Comparison of ENCODE assay signal across 32 cellular contexts in genomic region chr20:215796-216195, GRCh38. TPM values are rescaled to one million over a fixed set of nuclear protein-coding genes. Genes with fewer than 3 reads are reported as not detected.
"Had no signal": no experiment of that assay in that cellular context is flagged by ENCODE, and none has a peak within 500 bp of the region (broad histone marks: within the 10 kb centered on the region; RNA-seq: fewer than 3 reads in every experiment).

No MANE protein-coding gene starts in this region.

- H3K4me3 ChIP-seq: stomach, suprapubic skin, testis, thoracic aorta, thyroid gland, tibial artery, tibial nerve, transverse colon, upper lobe of left lung, upper lobe of right lung, uterus, vagina had no signal

- H3K9me3 ChIP-seq: stomach, suprapubic skin, testis, thoracic aorta, thyroid gland, tibial artery, tibial nerve, transverse colon, upper lobe of left lung, upper lobe of right lung, uterus, vagina had no signal

- H3K4me1 ChIP-seq: stomach, suprapubic skin, testis, thyroid gland, tibial artery, tibial nerve, transverse colon, upper lobe of left lung, upper lobe of right lung, uterus, vagina had no signal

- H3K36me3 ChIP-seq: stomach, suprapubic skin, thoracic aorta, thyroid gland, tibial artery, tibial nerve, transverse colon, upper lobe of left lung, upper lobe of right lung, uterus, vagina had no signal

- H3K27me3 ChIP-seq: testis, thyroid gland, upper lobe of left lung, uterus, vagina had no signal

- ATAC-seq: stimulated activated effector memory CD8-positive, alpha-beta T cell treated with anti-CD3 and anti-CD28 coated beads, Interleukin-12 subunit alpha, Interleukin-12 subunit beta, amount 100 ng/mL, for 72 hours; stimulated activated memory B cell treated with anti-CD40 and anti-IgM and Interleukin-4, amounts not matched to agents 10 μg/mL and 1 μg/mL and 100 μg/mL, for 72 hours; stimulated activated naive B cell treated with anti-CD40 and anti-IgM and Interleukin-4, amounts not matched to agents 10 μg/mL and 1 μg/mL and 100 μg/mL, for 72 hours; stimulated activated naive CD8-positive, alpha-beta T cell treated with anti-CD3 and anti-CD28 coated beads, Interleukin-15, amount 100 ng/mL, for 72 hours; stimulated activated naive CD8-positive, alpha-beta T cell treated with anti-CD3 and anti-CD28 coated beads, Interleukin-15, Interleukin-2, amounts not matched to agents 100 U/mL and 50 U/mL, for 24 hours; upper lobe of right lung had no signal

- H3K27ac ChIP-seq: stomach, suprapubic skin, testis, thoracic aorta, thyroid gland, tibial artery, tibial nerve, transverse colon, upper lobe of left lung, upper lobe of right lung, uterus, vagina had no signal

- FAIRE-seq: urothelium cell line had no signal

- DNase-seq: stimulated activated CD4-positive, alpha-beta T cell treated with anti-CD3 and anti-CD28 coated beads, Interleukin-2, amount 100 ng/mL, for 48 hours; stimulated activated CD4-positive, alpha-beta T cell treated with anti-CD3 and anti-CD28 coated beads, Interleukin-4, amount 100 ng/mL, for 1 hour; stimulated activated CD4-positive, alpha-beta T cell treated with anti-CD3 and anti-CD28 coated beads, Interleukin-4, amount 100 ng/mL, for 24 hours; stimulated activated CD4-positive, alpha-beta T cell treated with anti-CD3 and anti-CD28 coated beads, Interleukin-4, amount 100 ng/mL, for 4 hours; stimulated activated CD8-positive, alpha-beta memory T cell treated with anti-CD3 and anti-CD28 coated beads, Interleukin-4, amount 100 ng/mL, for 48 hours; stimulated activated naive B cell treated with anti-CD40 and anti-IgM and Interleukin-4, amounts not matched to agents 10 μg/mL and 1 μg/mL and 100 μg/mL, for 72 hours; stimulated activated naive CD4-positive, alpha-beta T cell; stimulated activated naive CD4-positive, alpha-beta T cell treated with Interleukin-2 at 50 U/mL for 16 hours; stimulated activated naive CD8-positive, alpha-beta T cell treated with anti-CD3 and anti-CD28 coated beads, Interleukin-15, amount 100 ng/mL, for 72 hours; stimulated activated naive CD8-positive, alpha-beta T cell treated with anti-CD3 and anti-CD28 coated beads, Interleukin-15, Interleukin-2, amounts not matched to agents 100 U/mL and 50 U/mL, for 24 hours; stomach; substantia nigra; testis; thyroid gland; tibial artery; transverse colon; trophoblast cell; upper lobe of left lung; upper lobe of right lung; uterus had no signal

RNA-seq across cellular contexts. Expression of gene DEFB129, which starts 11.3 kb away (rescaled TPM):
- total RNA-seq: stomach, subcutaneous adipose tissue, suprapubic skin, temporal lobe, testis, thoracic aorta, thyroid gland, tibial nerve, transverse colon, upper lobe of left lung, upper lobe of right lung, ureter, urinary bladder, uterus, vagina had no signal
- polyA plus RNA-seq: stomach, thymus, urinary bladder had no signal

RNA-seq across cellular contexts. Expression of gene DEFB128, which starts 26.3 kb away (rescaled TPM):
- total RNA-seq: stomach, subcutaneous adipose tissue, suprapubic skin, temporal lobe, testis, thoracic aorta, thyroid gland, tibial nerve, transverse colon, upper lobe of left lung, upper lobe of right lung, ureter, urinary bladder, uterus, vagina had no signal
- polyA plus RNA-seq: stomach, thymus, urinary bladder had no signal

RNA-seq across cellular contexts. Expression of gene DEFB132, which starts 41.7 kb away (rescaled TPM):
- total RNA-seq: stomach, temporal lobe, testis, thoracic aorta, thyroid gland, transverse colon, upper lobe of left lung, upper lobe of right lung, ureter, urinary bladder, uterus, vagina had no signal
- polyA plus RNA-seq: stomach had no signal

RNA-seq across cellular contexts. Expression of gene DEFB127, which starts 58.5 kb away (rescaled TPM):
- total RNA-seq: stomach, subcutaneous adipose tissue, suprapubic skin, temporal lobe, testis, thoracic aorta, thyroid gland, tibial nerve, transverse colon, upper lobe of left lung, upper lobe of right lung, ureter, urinary bladder, uterus, vagina had no signal
- polyA plus RNA-seq: stomach, thymus, urinary bladder had no signal
